ENCODE assay signal across 8 cellular contexts in the genomic region with DNA sequence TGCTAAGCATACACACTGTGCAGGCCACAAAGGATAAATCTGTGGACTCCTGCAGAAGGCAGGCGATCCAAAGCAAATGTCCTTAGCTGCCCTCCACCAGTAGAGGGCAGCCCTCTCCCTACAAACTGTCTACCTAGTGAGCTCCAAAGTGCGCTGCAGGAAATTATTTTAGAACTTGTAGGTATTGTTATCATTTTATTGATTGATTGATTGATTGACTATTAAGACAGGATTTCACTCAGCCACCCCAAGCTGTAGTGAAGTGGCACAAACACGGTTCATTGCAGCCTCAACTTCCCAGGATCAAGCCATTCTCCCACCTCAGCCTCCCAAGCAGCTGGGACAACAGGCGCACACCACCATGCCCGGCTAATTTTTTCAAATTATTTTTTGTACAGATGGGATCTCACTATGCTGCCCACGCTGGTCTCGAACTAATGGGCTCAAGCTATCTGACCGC. TPM values are rescaled to one million over a fixed set of nuclear protein-coding genes. Genes with fewer than 3 reads are reported as not detected.
DNase-seq lines count a peak whose midpoint lies in the region; ATAC-seq and TF ChIP-seq lines count a peak whose summit lies in the region.

No MANE protein-coding gene starts in this region.

- no peak overlapping the region for H3K4ac ChIP-seq in IMR-90 (ENCODE audit: low read depth, low read length)

- no peaks in the 10 kb centered on the region for H3K9me1 ChIP-seq in IMR-90 (ENCODE audit: insufficient read depth, low read length)

- TF ChIP-seq CTCF in IMR-90 (conservative IDR thresholded peaks at IDR 0.05; ENCODE audit: low read depth, low read length) (peak; percentile 91), neural progenitor cell (IDR thresholded peaks at IDR 0.05) (peak; percentile 98), suprapubic skin (IDR thresholded peaks at IDR 0.05) (peak; percentile 56 to 89)

- no peak overlapping the region for H2BK5ac ChIP-seq in IMR-90 (ENCODE audit: low read depth, low read length, poor library complexity, severe bottlenecking)

- dilution Hi-C loops in IMR-90 (cut with HindIII; ENCODE audit: low sequenced_read_pairs, unreplicated experiment) = no loop called here

- peaks cover 10% of the 10 kb centered on the region for H3F3A ChIP-seq in neural progenitor cell (ENCODE audit: low read depth)

- peaks cover 2% of the 10 kb centered on the region for H3K27me3 Mint-ChIP-seq in neural progenitor cell (ENCODE audit: insufficient read depth, low read depth)

- peak overlapping the region; percentile 15 for H3K4me3 Mint-ChIP-seq in neural progenitor cell

- DNase-seq in ACHN (peak; percentile 62), IMR-90 (peak; percentile 74), OCI-M1 (lab: John Stamatoyannopoulos, UW) (peak; percentile 76), activated T-cell treated with anti-CD3 and anti-CD28 coated beads for 48 hours (ENCODE audit: low read depth) (peak; percentile 57), fibroblast of gingiva (ENCODE audit: low read depth) (peak; percentile 66), neural progenitor cell (ENCODE audit: low spot score) (peak; percentile 77), suprapubic skin (ENCODE audit: low spot score in 2 of 2) (no peak)

- TF ChIP-seq POLR2A in IMR-90 (IDR thresholded peaks at IDR 0.05; ENCODE audit: low read depth, low read length) (no peak), suprapubic skin (IDR thresholded peaks at IDR 0.05) (no peak)

- H3K9me3 Mint-ChIP-seq in neural progenitor cell = no peaks in the 10 kb centered on the region

- H3K9ac ChIP-seq in IMR-90 (ENCODE audit: low read depth, low read length) = no peak overlapping the region
- no peak overlapping the region for H3K9ac ChIP-seq in neural progenitor cell

- H4K20me1 ChIP-seq in IMR-90 (ENCODE audit: insufficient read depth, low read length) (no peaks in the 10 kb centered on the region), neural progenitor cell (ENCODE audit: low read depth) (no peaks in the 10 kb centered on the region)

- ATAC-seq in GM18519 (IDR thresholded peaks at IDR 0.05; ENCODE audit: low FRiP score, unreplicated experiment) (peak; percentile 37), IMR-90 (ENCODE audit: low read depth) (peak; percentile 69)

- H3K14ac ChIP-seq in IMR-90 (replicated peaks; ENCODE audit: low read depth, low read length) = no peak overlapping the region

- no peaks in the 10 kb centered on the region for H3K36me3 ChIP-seq in IMR-90 (ENCODE audit: control insufficient read depth, insufficient read depth, low read length)
- no peaks in the 10 kb centered on the region for H3K36me3 ChIP-seq in neural progenitor cell
- no peaks in the 10 kb centered on the region for H3K36me3 ChIP-seq in suprapubic skin

- intact Hi-C loops in IMR-90 (cut with micrococcal nuclease) = loop anchor here (1.0 to 5.0 kb wide), 5 partner anchors 297 to 745 kb away; no protein-coding TSS in a partner anchor

- H3K27ac ChIP-seq in IMR-90 (ENCODE audit: insufficient read depth, low read length) = no peak overlapping the region
- no peak overlapping the region for H3K27ac ChIP-seq in neural progenitor cell
- H3K27ac ChIP-seq in suprapubic skin = no peak overlapping the region

- no peak overlapping the region for H3K27ac Mint-ChIP-seq in neural progenitor cell

- no peak overlapping the region for H2AK5ac ChIP-seq in IMR-90 (ENCODE audit: low read depth, low read length)

- no peak overlapping the region for H2AK9ac ChIP-seq in IMR-90 (replicated peaks; ENCODE audit: low read depth, low read length, poor library complexity)

- H3K27me3 ChIP-seq in IMR-90 (ENCODE audit: control insufficient read depth, insufficient read depth, low read length) (no peaks in the 10 kb centered on the region), neural progenitor cell (peaks cover 9% of the 10 kb centered on the region), suprapubic skin (no peaks in the 10 kb centered on the region)

- no CpG with 5 or more reads among the region's 8 CpGs for whole genome bisulfite sequencing in IMR-90 (ENCODE audit: extremely low coverage in 2 of 2, insufficient read length in 1 of 2), 2 experiments
- 59% methylated on average over 8 of the region's 8 CpGs for WGBS in suprapubic skin

- no TSS peak for BruUV-seq in IMR-90 (replicated peaks; lab: Mats Ljungman, UMichigan)

- peaks cover 6 to 7% of the 10 kb centered on the region in 2 experiments; a peak in 3 of 4 replicates for H3K79me1 ChIP-seq in IMR-90 (ENCODE audit: low read depth in 1 of 2, low read length in 2 of 2)

- TF ChIP-seq EP300 in suprapubic skin (IDR thresholded peaks at IDR 0.05) = no peak

- H3K4me1 Mint-ChIP-seq in neural progenitor cell = peaks cover 4% of the 10 kb centered on the region

- H2BK15ac ChIP-seq in IMR-90 (ENCODE audit: low read depth, low read length) = no peak overlapping the region

- H3K79me2 ChIP-seq in neural progenitor cell (ENCODE audit: low read depth) = no peaks in the 10 kb centered on the region

- TF ChIP-seq RAD21 in IMR-90 (IDR thresholded peaks at IDR 0.05; ENCODE audit: low read length) = peak; percentile 92

- CTCF ChIA-PET in IMR-90 (lab: Yijun Ruan, JAX) = interaction anchor here (0.5 to 3.5 kb wide), 23 partner anchors 8 to 1121 kb away, joined by 3 to 27 read pairs (median 4); no protein-coding TSS in a partner anchor

- H2BK20ac ChIP-seq in IMR-90 (ENCODE audit: low read depth, low read length) = no peak overlapping the region

- no peaks in the 10 kb centered on the region for H3K9me3 ChIP-seq in IMR-90 (ENCODE audit: control insufficient read depth, insufficient read depth, low read length)
- no peaks in the 10 kb centered on the region for H3K9me3 ChIP-seq in neural progenitor cell (ENCODE audit: low read depth)
- no peaks in the 10 kb centered on the region for H3K9me3 ChIP-seq in suprapubic skin

- H3K56ac ChIP-seq in IMR-90 (ENCODE audit: extremely low read depth, insufficient read depth, low read length) = no peak overlapping the region

- no peak overlapping the region for H3K4me2 ChIP-seq in IMR-90 (ENCODE audit: low read depth, low read length)
- no peak overlapping the region for H3K4me2 ChIP-seq in neural progenitor cell

- no peak overlapping the region for H4K91ac ChIP-seq in IMR-90 (ENCODE audit: insufficient read depth, low read depth, low read length)

- H4K5ac ChIP-seq in IMR-90 (ENCODE audit: low read depth, low read length) = no peak overlapping the region

- no peak overlapping the region for H4K8ac ChIP-seq in IMR-90 (ENCODE audit: low read depth in 2 of 2, low read length in 2 of 2)

- peaks cover 3% of the 10 kb centered on the region; the same call in 1 of the 2 replicates for H3K4me1 ChIP-seq in IMR-90 (ENCODE audit: control insufficient read depth, insufficient read depth, low read length)
- no peaks in the 10 kb centered on the region for H3K4me1 ChIP-seq in neural progenitor cell
- peaks cover 17% of the 10 kb centered on the region for H3K4me1 ChIP-seq in suprapubic skin

- H3K18ac ChIP-seq in IMR-90 (ENCODE audit: low read depth, low read length) = no peak overlapping the region

- no peak overlapping the region for H2BK120ac ChIP-seq in IMR-90 (ENCODE audit: low read depth, low read length)

- POLR2A ChIA-PET in IMR-90 (lab: Charles Lee; ENCODE audit: unreplicated experiment) = interaction anchor here (1.0 kb wide), 1 partner anchor 443 kb away, joined by 4 read pairs; no protein-coding TSS in a partner anchor

- no peak overlapping the region for H3K23ac ChIP-seq in IMR-90 (ENCODE audit: low read depth, low read length)

- no peaks in the 10 kb centered on the region for H3K36me3 Mint-ChIP-seq in neural progenitor cell

- H2AFZ ChIP-seq in IMR-90 (replicated peaks; ENCODE audit: low read length, poor library complexity) = no peak overlapping the region
- H2AFZ ChIP-seq in neural progenitor cell (replicated peaks) = no peak overlapping the region

- in situ Hi-C loops in ACHN (cut with HindIII; ENCODE audit: low pct_ligation_motif_present, low pct_unique_long_range_greater_than_20kb, low sequenced_read_pairs) (no loop called here), IMR-90 (cut with MboI; ENCODE audit: low sequenced_read_pairs) (loop anchor here (5.0 to 25.0 kb wide), 3 partner anchors 302 to 702 kb away; no protein-coding TSS in a partner anchor)

- no peak overlapping the region for H3K4me3 ChIP-seq in IMR-90 (ENCODE audit: insufficient read depth, low read depth, low read length)
- H3K4me3 ChIP-seq in neural progenitor cell = no peak overlapping the region
- no peak overlapping the region for H3K4me3 ChIP-seq in suprapubic skin

TF ChIP-seq in IMR-90, 13 proteins besides CTCF, POLR2A, EP300 and RAD21:
- TF ChIP-seq, protein P1, sequence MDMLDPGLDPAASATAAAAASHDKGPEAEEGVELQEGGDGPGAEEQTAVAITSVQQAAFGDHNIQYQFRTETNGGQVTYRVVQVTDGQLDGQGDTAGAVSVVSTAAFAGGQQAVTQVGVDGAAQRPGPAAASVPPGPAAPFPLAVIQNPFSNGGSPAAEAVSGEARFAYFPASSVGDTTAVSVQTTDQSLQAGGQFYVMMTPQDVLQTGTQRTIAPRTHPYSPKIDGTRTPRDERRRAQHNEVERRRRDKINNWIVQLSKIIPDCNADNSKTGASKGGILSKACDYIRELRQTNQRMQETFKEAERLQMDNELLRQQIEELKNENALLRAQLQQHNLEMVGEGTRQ (IDR thresholded peaks at IDR 0.05; ENCODE audit: low read depth, low read length) = no peak
- TF ChIP-seq MXI1 (IDR thresholded peaks at IDR 0.05; ENCODE audit: borderline replicate concordance, low read depth, low read length) (no peak), SMC3 (IDR thresholded peaks at IDR 0.05; ENCODE audit: low read depth, low read length) (peak; percentile 84), MAZ (IDR thresholded peaks at IDR 0.05; ENCODE audit: borderline replicate concordance, low read depth, low read length) (no peak)

RNA-seq across cellular contexts. Expression of a gene that starts 37.3 kb away (rescaled TPM):
- total RNA-seq in IMR-90 (2012; rRNA removed) (33.3 and 51.1 TPM in 2 replicates), neural progenitor cell (ENCODE audit: low replicate concordance) (17.3 and 25.3 TPM in 2 replicates), suprapubic skin (10 to 100 TPM; 18.2 to 30.6 (median 25.0) TPM)
- 19.7 and 22.9 TPM in 2 replicates for polyA plus RNA-seq in IMR-90 (2012; rRNA removed)
- 3.1 and 4.7 TPM in 2 replicates for polyA plus RNA-seq in IMR-90 (2012; cell fraction: cytosol; rRNA removed)
- polyA plus RNA-seq in IMR-90 (2012; cell fraction: nucleus; rRNA removed; ENCODE audit: low replicate concordance) = 0.95 and 9.2 TPM in 2 replicates

Comparison
In these comparisons a context has a peak if more than half of its experiments do, and no peak if none do; other contexts are left out.
1. DNase-seq: peak in ACHN (single experiment), IMR-90 (single experiment), OCI-M1 (single experiment), activated T-cell treated with anti-CD3 and anti-CD28 coated beads for 48 hours (single experiment), fibroblast of gingiva (single experiment) and neural progenitor cell (single experiment); none in suprapubic skin (0 of 2).
2. Peak in every context shown above with its lines, with median percentiles within 50 percentile points of each other: CTCF ChIP-seq.